23 cellular contexts compared by ENCODE assay signal in genomic region chr4:7032591-7032990, GRCh38. TPM values are rescaled to one million over a fixed set of nuclear protein-coding genes. Genes with fewer than 3 reads are reported as not detected.
A peak's percentile ranks its signal among the peaks of the same experiment; 100 is the strongest.
DNase-seq lines count a peak whose midpoint lies in the region; ATAC-seq, FAIRE-seq and TF ChIP-seq lines count a peak whose summit lies in the region.
"Had no signal": no experiment of that assay in that cellular context is flagged by ENCODE, and none has a peak within 500 bp of the region (broad histone marks: within the 10 kb centered on the region; RNA-seq: fewer than 3 reads in every experiment).

No MANE protein-coding gene starts in this region.

- H3K4me1 ChIP-seq in GM23338 (ENCODE audit: insufficient read depth) (no peaks in the 10 kb centered on the region), K562 (replicated peaks in 1 of 2; ENCODE audit: control insufficient read depth in 2 of 2, insufficient read depth in 2 of 2, low read length in 2 of 2) (peaks cover 14 to 35% of the 10 kb centered on the region in 2 experiments), upper lobe of right lung (no peaks in the 10 kb centered on the region), ovary (ENCODE audit: insufficient read depth) (peaks cover 2% of the 10 kb centered on the region)

- H3K79me2 ChIP-seq in GM23338 (replicated peaks; ENCODE audit: insufficient read depth), result no peaks in the 10 kb centered on the region
- H3K79me2 ChIP-seq in K562 (ENCODE audit: control insufficient read depth, insufficient read depth, low read length), result no peaks in the 10 kb centered on the region

- TF ChIP-seq EP300 in K562 (IDR thresholded peaks at IDR 0.05; ENCODE audit: low read length), result no peak
- TF ChIP-seq EP300 in ovary (IDR thresholded peaks at IDR 0.05), result no peak

- in situ Hi-C loops in K562 (cut with MboI), result no loop called here

- H3K9me2 ChIP-seq in GM23338 (ENCODE audit: insufficient read depth), result no peaks in the 10 kb centered on the region

- no peak for TF ChIP-seq CTCF in GM23338 (conservative IDR thresholded peaks at IDR 0.05; ENCODE audit: low read depth in 2 of 2)
- TF ChIP-seq CTCF in K562 (IDR thresholded peaks at IDR 0.05 in 2 of 3, conservative IDR thresholded peaks at IDR 0.05 in 1 of 3; ENCODE audit: insufficient read depth in 2 of 3, low read depth in 1 of 3, low read length in 3 of 3), result no peak
- TF ChIP-seq CTCF in upper lobe of right lung (IDR thresholded peaks at IDR 0.05), result no peak
- no peak for TF ChIP-seq CTCF in ovary (IDR thresholded peaks at IDR 0.05)

- peaks cover 6% of the 10 kb centered on the region for H4K20me1 ChIP-seq in GM23338 (replicated peaks; ENCODE audit: insufficient read depth)
- H4K20me1 ChIP-seq in K562 (replicated peaks; ENCODE audit: control insufficient read depth, insufficient read depth, low read length), result no peaks in the 10 kb centered on the region

- H3K9me1 ChIP-seq in K562 (ENCODE audit: control insufficient read depth, insufficient read depth, low read length), result peaks cover 3% of the 10 kb centered on the region

- H2AFZ ChIP-seq in GM23338 (no peak overlapping the region), K562 (ENCODE audit: low read depth, low read length) (peak overlapping the region; percentile 63)

- H3K27me3 ChIP-seq in GM23338 (ENCODE audit: insufficient read depth) (no peaks in the 10 kb centered on the region), K562 (ENCODE audit: control insufficient read depth in 2 of 2, insufficient read depth in 2 of 2, low read length in 2 of 2) (no peaks in the 10 kb centered on the region), upper lobe of right lung (no peaks in the 10 kb centered on the region), ovary (no peaks in the 10 kb centered on the region)
- H3K27me3 ChIP-seq: MG63 had no signal

- H3K4me2 ChIP-seq in GM23338 (no peak overlapping the region), K562 (ENCODE audit: insufficient read depth, low read length) (peak overlapping the region; percentile 55)

- H3K36me3 Mint-ChIP-seq in GM23338 (ENCODE audit: low read depth), result peaks cover 36% of the 10 kb centered on the region
- H3K36me3 Mint-ChIP-seq in T-helper 17 cell (ENCODE audit: low read depth), result peaks cover 8% of the 10 kb centered on the region
- H3K36me3 Mint-ChIP-seq: IgD-negative memory B cell had no signal

- DNase-seq in GM23338 (ENCODE audit: low spot score) (no peak), K562 (ENCODE audit: extremely low read depth in 1 of 4, low spot score in 3 of 4) (no peak), left kidney (ENCODE audit: low read depth, low spot score) (peak; percentile 72), upper lobe of right lung (no peak), T-helper 17 cell (no peak), ovary (no peak)
- DNase-seq: AML-193; CD4-positive, CD25-positive, alpha-beta regulatory T cell; COR-L47; DMS 273 treated with DMSO at 0.1 percent for 48 hours; GDM1; HCEC 1CT; Kasumi-1; MG63; NCI-H1092; NCI-H1436 treated with DMSO at 0.1 percent for 48 hours; NCI-H510A; NCI-H748 treated with DMSO at 0.1 percent for 48 hours; NK-92 treated with Interleukin-12 subunit alpha and Interleukin-12 subunit beta, amount 100 ng/mL, for 24 hours; SIG-M5 had no signal

- TF ChIP-seq POLR2A in K562 (conservative IDR thresholded peaks at IDR 0.05) (no peak), ovary (IDR thresholded peaks at IDR 0.05) (no peak)

- H3K9me3 ChIP-seq in K562 (replicated peaks; ENCODE audit: control insufficient read depth, insufficient read depth, low read depth, low read length) (no peaks in the 10 kb centered on the region), upper lobe of right lung (no peaks in the 10 kb centered on the region), T-helper 17 cell (ENCODE audit: control insufficient read depth, low read length, poor library complexity, severe bottlenecking) (no peaks in the 10 kb centered on the region), ovary (no peaks in the 10 kb centered on the region)
- H3K9me3 ChIP-seq: MG63 had no signal

- H3K27ac Mint-ChIP-seq in GM23338, result peak overlapping the region; percentile 74; the same call in 1 of the 2 replicates
- no peak overlapping the region for H3K27ac Mint-ChIP-seq in T-helper 17 cell
- H3K27ac Mint-ChIP-seq: CD4-positive, CD25-positive, alpha-beta regulatory T cell; IgD-negative memory B cell had no signal

- no peak for TF ChIP-seq RAD21 in K562 (CRISPR knock-in tag; conservative IDR thresholded peaks at IDR 0.05 in 1 of 2, IDR thresholded peaks at IDR 0.05 in 1 of 2)

- no peak overlapping the region for H3K27ac ChIP-seq in GM23338 (ENCODE audit: low read depth)
- H3K27ac ChIP-seq in K562 (ENCODE audit: extremely low read depth, low read depth, low read length), result peak overlapping the region; percentile 80
- H3K27ac ChIP-seq in upper lobe of right lung, result no peak overlapping the region
- no peak overlapping the region for H3K27ac ChIP-seq in ovary

- H3F3A ChIP-seq in GM23338 (replicated peaks; ENCODE audit: low read depth), result no peaks in the 10 kb centered on the region

- CTCF ChIA-PET in K562 (lab: Yijun Ruan, JAX; ENCODE audit: low intra/inter-chr PET ratio), result no interaction called here

- H3K9ac ChIP-seq in K562 (ENCODE audit: insufficient read depth in 1 of 2, low read depth in 2 of 2, low read length in 2 of 2), result peak overlapping the region; percentile 45 to 76; a peak in 2 of 4 replicates

- H3K9me3 Mint-ChIP-seq in GM23338, result no peaks in the 10 kb centered on the region
- H3K9me3 Mint-ChIP-seq: CD4-positive, CD25-positive, alpha-beta regulatory T cell; IgD-negative memory B cell had no signal

- intact Hi-C loops in K562 (cut with micrococcal nuclease) (loop anchor here (1.0 kb wide), 1 partner anchor 36 kb away; the partner anchor contains the start of gene GRPEL1), upper lobe of right lung (cut with DNase I) (no loop called here), ovary (cut with DNase I) (no loop called here)

- WGBS in K562 (ENCODE audit: insufficient coverage, low coverage, missing lambda C conversion rate), result 72% methylated on average over 8 of the region's 8 CpGs
- WGBS in ovary, 3 donors, result 78 to 87% (median 81%) methylated on average over 8 of the region's 8 CpGs

- H3K27me3 Mint-ChIP-seq in GM23338 (ENCODE audit: insufficient read depth, low read depth, poor library complexity), result peaks cover 8% of the 10 kb centered on the region
- H3K27me3 Mint-ChIP-seq in T-helper 17 cell, result no peaks in the 10 kb centered on the region
- H3K27me3 Mint-ChIP-seq: IgD-negative memory B cell had no signal

- ATAC-seq in GM23338 (no peak), K562 (peak; percentile 14), upper lobe of right lung (peak; percentile 25), GM18909 (IDR thresholded peaks at IDR 0.05; ENCODE audit: poor library complexity, unreplicated experiment) (no peak), T-helper 17 cell (no peak)
- ATAC-seq: SK-N-SH treated with all-trans-retinoic acid at 6 μM for 48 hours had no signal

- no peaks in the 10 kb centered on the region for H3K4me1 Mint-ChIP-seq in GM23338
- H3K4me1 Mint-ChIP-seq in T-helper 17 cell, result peaks cover 7% of the 10 kb centered on the region
- H3K4me1 Mint-ChIP-seq: IgD-negative memory B cell had no signal

- POLR2A ChIA-PET in K562 (lab: Yijun Ruan, JAX), result interaction anchor here (0.6 to 1.0 kb wide), 3 partner anchors 10 to 300 kb away, joined by 3 read pairs; a partner anchor contains a TSS

- FAIRE-seq in K562 (lab: Jason Lieb, UNC), result no peak

- no peak overlapping the region for H3K4me3 ChIP-seq in GM23338
- H3K4me3 ChIP-seq in K562, result no peak overlapping the region
- H3K4me3 ChIP-seq in upper lobe of right lung, result no peak overlapping the region
- no peak overlapping the region for H3K4me3 ChIP-seq in ovary
- H3K4me3 ChIP-seq: MG63 had no signal

- H3K4me3 Mint-ChIP-seq in GM23338 (no peak overlapping the region), T-helper 17 cell (no peak overlapping the region)
- H3K4me3 Mint-ChIP-seq: CD4-positive, CD25-positive, alpha-beta regulatory T cell had no signal

- no TSS peak for BruUV-seq in K562 (replicated peaks; lab: Mats Ljungman, UMichigan)

- H3K36me3 ChIP-seq in GM23338 (ENCODE audit: insufficient read depth) (peaks cover 6% of the 10 kb centered on the region), K562 (ENCODE audit: control insufficient read depth, insufficient read depth, low read length) (peaks cover 57% of the 10 kb centered on the region), upper lobe of right lung (peaks cover 39% of the 10 kb centered on the region), ovary (no peaks in the 10 kb centered on the region)
- H3K36me3 ChIP-seq: MG63 had no signal

RNA-seq across cellular contexts. Expression of gene TADA2B, which starts 10.6 kb away (rescaled TPM):
- 11.4 and 12.0 TPM in 2 replicates for total RNA-seq in GM23338 (2014; rRNA removed; shearing (Covaris generic))
- polyA plus RNA-seq in GM23338 (2016; fragmentation: Nextera tagmentation; extraction: Ambion mirVana) (3.0 and 3.6 TPM in 2 replicates), K562 (2011; rRNA removed) (3.8 and 4.2 TPM in 2 replicates), K562 (2014; fragmentation: Illumina TruSeq; extraction: Trizol) (9.2 and 11.8 TPM in 2 replicates), K562 (2014; fragmentation: Nextera tagmentation; extraction: Ambion mirVana) (under 1 TPM; 0.55 to 0.81 TPM), K562 (2014; rRNA removed) (7.4 and 7.7 TPM in 2 replicates), ovary (10 to 100 TPM; 18.6 to 20.2 TPM)
- 12.9 and 18.0 TPM in 2 replicates for total RNA-seq in K562 (2011; cell fraction: chromatin; rRNA removed; ENCODE audit: low replicate concordance)
- 10.0 and 11.0 TPM in 2 replicates for total RNA-seq in K562 (2011; cell fraction: nucleolus; rRNA removed)
- total RNA-seq in K562 (2011; cell fraction: nucleoplasm; rRNA removed), result 11.2 and 11.5 TPM in 2 replicates
- total RNA-seq in K562 (2014; rRNA removed) (8.6 and 11.5 TPM in 2 replicates), K562 (2014; rRNA removed; fragmentation: Illumina TruSeq; extraction: Trizol) (6.3 and 7.5 TPM in 2 replicates), K562 (2015; rRNA removed; fragmentation: Illumina TruSeq; extraction: Trizol) (10.4 and 10.9 TPM in 2 replicates), K562 (2021) (11.9 and 12.2 TPM in 2 replicates), upper lobe of right lung (23.2 TPM), T-helper 17 cell (10 to 100 TPM; 31.8 to 40.9 TPM), ovary (10 to 100 TPM; 11.9 to 31.6 (median 26.9) TPM)
- 4.6 and 5.4 TPM in 2 replicates for polyA plus RNA-seq in K562 (2011; cell fraction: cytosol; rRNA removed)
- polyA plus RNA-seq in K562 (2011; cell fraction: nucleus; rRNA removed), result 4.7 and 8.2 TPM in 2 replicates
- polyA plus RNA-seq in K562 (2012), result 10.8 and 12.4 TPM in 2 replicates
- polyA minus RNA-seq in K562 (2011; rRNA and poly(A)+ RNA removed), result 4.9 and 5.9 TPM in 2 replicates
- polyA minus RNA-seq in K562 (2011; cell fraction: cytosol; rRNA and poly(A)+ RNA removed), result 5.5 and 5.6 TPM in 2 replicates
- polyA minus RNA-seq in K562 (2011; cell fraction: nucleus; rRNA and poly(A)+ RNA removed), result 3.8 and 6.1 TPM in 2 replicates

RNA-seq across cellular contexts. Expression of gene GRPEL1, which starts 35.3 kb away (rescaled TPM):
- 27.4 and 27.6 TPM in 2 replicates for total RNA-seq in GM23338 (2014; rRNA removed; shearing (Covaris generic))
- polyA plus RNA-seq in GM23338 (2016; fragmentation: Nextera tagmentation; extraction: Ambion mirVana) (108 and 112 TPM in 2 replicates), K562 (2011; rRNA removed) (34.9 and 43.4 TPM in 2 replicates), K562 (2014; fragmentation: Illumina TruSeq; extraction: Trizol) (87.3 and 88.7 TPM in 2 replicates), K562 (2014; fragmentation: Nextera tagmentation; extraction: Ambion mirVana) (100 to 1,000 TPM; 125 to 192 TPM), K562 (2014; rRNA removed) (64.3 and 65.9 TPM in 2 replicates), ovary (10 to 100 TPM; 16.6 to 74.8 TPM)
- total RNA-seq in K562 (2011; cell fraction: chromatin; rRNA removed; ENCODE audit: low replicate concordance), result 36.2 and 43.9 TPM in 2 replicates
- 32.4 and 37.0 TPM in 2 replicates for total RNA-seq in K562 (2011; cell fraction: nucleolus; rRNA removed)
- 41.4 and 49.8 TPM in 2 replicates for total RNA-seq in K562 (2011; cell fraction: nucleoplasm; rRNA removed)
- total RNA-seq in K562 (2014; rRNA removed) (72.5 and 99.5 TPM in 2 replicates), K562 (2014; rRNA removed; fragmentation: Illumina TruSeq; extraction: Trizol) (86.6 and 90.2 TPM in 2 replicates), K562 (2015; rRNA removed; fragmentation: Illumina TruSeq; extraction: Trizol) (77.4 and 84.4 TPM in 2 replicates), K562 (2021) (59.7 and 63.7 TPM in 2 replicates), upper lobe of right lung (27.8 TPM), T-helper 17 cell (10 to 100 TPM; 45.8 to 47.1 TPM), ovary (10 to 100 TPM; 11.1 to 37.0 (median 23.3) TPM)
- polyA plus RNA-seq in K562 (2011; cell fraction: cytosol; rRNA removed), result 16.6 and 26.2 TPM in 2 replicates
- 16.0 and 19.8 TPM in 2 replicates for polyA plus RNA-seq in K562 (2011; cell fraction: nucleus; rRNA removed)
- 23.4 and 48.5 TPM in 2 replicates for polyA plus RNA-seq in K562 (2012)
- 59.1 and 61.5 TPM in 2 replicates for polyA minus RNA-seq in K562 (2011; rRNA and poly(A)+ RNA removed)
- polyA minus RNA-seq in K562 (2011; cell fraction: cytosol; rRNA and poly(A)+ RNA removed), result 21.3 and 24.2 TPM in 2 replicates
- 18.3 and 25.0 TPM in 2 replicates for polyA minus RNA-seq in K562 (2011; cell fraction: nucleus; rRNA and poly(A)+ RNA removed)

Comparison
In these comparisons a context has a peak if more than half of its experiments do, and no peak if none do; other contexts are left out.
1. ATAC-seq: peak in K562 (single experiment) and upper lobe of right lung (single experiment); none in GM23338 (single experiment), GM18909 (single experiment) and T-helper 17 cell (single experiment).